ENCODE assay signal across 23 cellular contexts in genomic region chr2:201024518-201024917, GRCh38. TPM values are rescaled to one million over a fixed set of nuclear protein-coding genes. Genes with fewer than 3 reads are reported as not detected.
DNase-seq lines count a peak whose midpoint lies in the region; ATAC-seq, FAIRE-seq and TF ChIP-seq lines count a peak whose summit lies in the region.
"Had no signal": no experiment of that assay in that cellular context is flagged by ENCODE, and none has a peak within 500 bp of the region (broad histone marks: within the 10 kb centered on the region; RNA-seq: fewer than 3 reads in every experiment).

No MANE protein-coding gene starts in this region.

- no peaks in the 10 kb centered on the region for H3F3A ChIP-seq in PC-3 (ENCODE audit: low read length, unreplicated experiment)

- FAIRE-seq in GM12891 (lab: Jason Lieb, UNC) (peak; percentile 35), GM19239 (lab: Jason Lieb, UNC) (peak; percentile 28)
- FAIRE-seq: A204.1, D721Med, G401.6, GM18507 had no signal

- H3K36me3 ChIP-seq in transverse colon (peaks cover 0 to 9% (median 0%) of the 10 kb centered on the region in 4 donors), PC-3 (ENCODE audit: low read depth, low read length) (0 out of 2 replicates have a peak, but pooled peaks cover 8% of the 10 kb centered on the region)
- H3K36me3 ChIP-seq: BE2C had no signal

- H3K9me3 ChIP-seq in transverse colon (no peaks in the 10 kb centered on the region), PC-3 (ENCODE audit: low read length) (no peaks in the 10 kb centered on the region)
- H3K9me3 ChIP-seq: BE2C, Caco-2 had no signal

- TF ChIP-seq EP300 in transverse colon (IDR thresholded peaks at IDR 0.05; ENCODE audit: low read depth), result no peak

- peaks cover 0 to 3% of the 10 kb centered on the region in 2 donors for H3K9me3 Mint-ChIP-seq in stimulated activated naive B cell treated with anti-CD40 and anti-IgM and Interleukin-4, amounts not matched to agents 10 μg/mL and 1 μg/mL and 100 μg/mL, for 72 hours
- H3K9me3 Mint-ChIP-seq: CD8-positive, alpha-beta T cell had no signal

- no peak for TF ChIP-seq POLR2A in GM12891 (IDR thresholded peaks at IDR 0.05; ENCODE audit: low read depth, low read length)
- no peak for TF ChIP-seq POLR2A in transverse colon (IDR thresholded peaks at IDR 0.05)

- H3K36me3 Mint-ChIP-seq in stimulated activated naive B cell treated with anti-CD40 and anti-IgM and Interleukin-4, amounts not matched to agents 10 μg/mL and 1 μg/mL and 100 μg/mL, for 72 hours, result peaks cover 25 to 52% of the 10 kb centered on the region in 2 donors

- no peak overlapping the region for H3K4me2 ChIP-seq in PC-3 (ENCODE audit: low read length)
- H3K4me2 ChIP-seq: BLaER1 had no signal

- no peak for TF ChIP-seq CTCF in transverse colon (IDR thresholded peaks at IDR 0.05)
- TF ChIP-seq CTCF in PC-3 (conservative IDR thresholded peaks at IDR 0.05; ENCODE audit: low read depth, low read length), result no peak

- DNase-seq in GM12891 (ENCODE audit: insufficient read length, low spot score) (no peak), GM19239 (ENCODE audit: insufficient read length, low spot score) (no peak), left colon (no peak), transverse colon (no peak), PC-3 (no peak)
- no peak for DNase-seq in stimulated activated naive B cell treated with anti-CD40 and anti-IgM and Interleukin-4, amounts not matched to agents 10 μg/mL and 1 μg/mL and 100 μg/mL, for 72 hours
- DNase-seq: 8988T; ACHN; BE2C; C1 segment of cervical spinal cord; Caco-2; Calu3; CD4-positive, alpha-beta T cell; CD8-positive, alpha-beta T cell; DMS79 treated with DMSO at 0.1 percent for 48 hours; GF-D8 had no signal

- BruUV-seq in PC-3 (replicated peaks; lab: Mats Ljungman, UMichigan), result no TSS peak

- POLR2A ChIA-PET in PC-3 (lab: Charles Lee; ENCODE audit: unreplicated experiment), result interaction anchor here (0.6 kb wide), 1 partner anchor 80 kb away, joined by 3 read pairs; no protein-coding TSS in a partner anchor

- 0 out of 2 replicates have a peak, but pooled peaks cover 7% of the 10 kb centered on the region for H3K79me2 ChIP-seq in PC-3 (ENCODE audit: low read length)

- no peaks in the 10 kb centered on the region for H4K20me1 ChIP-seq in PC-3 (ENCODE audit: low read length)
- H4K20me1 ChIP-seq: BLaER1 had no signal

- CTCF ChIA-PET in PC-3 (lab: Charles Lee), result no interaction called here

- intact Hi-C loops in left colon (cut with DNase I, micrococcal nuclease), result no loop called here
- intact Hi-C loops in transverse colon (cut with DNase I; ENCODE audit: low total_unique reads), result no loop called here
- intact Hi-C loops in PC-3 (cut with micrococcal nuclease), result no loop called here

- peak; percentile 90 for ATAC-seq in left colon
- ATAC-seq in stimulated activated naive B cell treated with anti-CD40 and anti-IgM and Interleukin-4, amounts not matched to agents 10 μg/mL and 1 μg/mL and 100 μg/mL, for 72 hours (replicated peaks), result no peak
- no peak for ATAC-seq in HG02870 (IDR thresholded peaks at IDR 0.05; ENCODE audit: unreplicated experiment)
- ATAC-seq in PC-3, result no peak
- ATAC-seq: CD8-positive, alpha-beta T cell had no signal

- H2AFZ ChIP-seq in PC-3 (ENCODE audit: low read length), result no peak overlapping the region

- H3K9me2 ChIP-seq in PC-3 (replicated peaks; ENCODE audit: low read length), result no peaks in the 10 kb centered on the region

- no peak overlapping the region for H3K9ac ChIP-seq in PC-3 (ENCODE audit: low read length)
- H3K9ac ChIP-seq: BLaER1 had no signal

- H3K4me3 ChIP-seq in transverse colon (no peak overlapping the region), PC-3 (ENCODE audit: low read length) (no peak overlapping the region)
- H3K4me3 ChIP-seq: BLaER1 had no signal

- H3K4me1 ChIP-seq in transverse colon, result peaks cover 0 to 39% (median 11%) of the 10 kb centered on the region in 4 donors
- no peaks in the 10 kb centered on the region for H3K4me1 ChIP-seq in PC-3 (ENCODE audit: insufficient read depth, low read length)
- H3K4me1 ChIP-seq: BE2C, BLaER1, Caco-2 had no signal

- no peak overlapping the region for H3K27ac Mint-ChIP-seq in stimulated activated naive B cell treated with anti-CD40 and anti-IgM and Interleukin-4, amounts not matched to agents 10 μg/mL and 1 μg/mL and 100 μg/mL, for 72 hours
- H3K27ac Mint-ChIP-seq: CD4-positive, alpha-beta T cell had no signal

- in situ Hi-C loops in transverse colon (cut with MboI; ENCODE audit: low pct_ligation_motif_present in 1 of 4, low pct_unique_long_range_greater_than_20kb in 1 of 4, low sequenced_read_pairs in 3 of 4), result no loop called here

- no peak overlapping the region for H3K4me3 Mint-ChIP-seq in stimulated activated naive B cell treated with anti-CD40 and anti-IgM and Interleukin-4, amounts not matched to agents 10 μg/mL and 1 μg/mL and 100 μg/mL, for 72 hours
- H3K4me3 Mint-ChIP-seq: CD14-positive monocyte; CD4-positive, alpha-beta T cell; CD8-positive, alpha-beta T cell had no signal

- peaks cover 19 to 24% of the 10 kb centered on the region in 2 donors for H3K4me1 Mint-ChIP-seq in stimulated activated naive B cell treated with anti-CD40 and anti-IgM and Interleukin-4, amounts not matched to agents 10 μg/mL and 1 μg/mL and 100 μg/mL, for 72 hours

- peak overlapping the region; percentile 24 to 56 (median 52) for H3K27ac ChIP-seq in transverse colon
- H3K27ac ChIP-seq in PC-3 (ENCODE audit: low read length), result no peak overlapping the region
- H3K27ac ChIP-seq: BLaER1 had no signal

- no peaks in the 10 kb centered on the region for H3K27me3 Mint-ChIP-seq in stimulated activated naive B cell treated with anti-CD40 and anti-IgM and Interleukin-4, amounts not matched to agents 10 μg/mL and 1 μg/mL and 100 μg/mL, for 72 hours
- H3K27me3 Mint-ChIP-seq: CD4-positive, alpha-beta T cell had no signal

- H3K27me3 ChIP-seq in transverse colon (no peaks in the 10 kb centered on the region), PC-3 (ENCODE audit: low read length) (no peaks in the 10 kb centered on the region)
- H3K27me3 ChIP-seq: BE2C, BLaER1 had no signal

TF ChIP-seq in GM12891, 5 proteins besides CTCF, POLR2A, EP300 and RAD21:
- TF ChIP-seq PAX5 (IDR thresholded peaks at IDR 0.05; ENCODE audit: insufficient read depth, low read length, severe bottlenecking), result no peak
- TF ChIP-seq TAF1 (IDR thresholded peaks at IDR 0.05; ENCODE audit: low read depth, low read length), result no peak
- TF ChIP-seq SPI1 (IDR thresholded peaks at IDR 0.05; ENCODE audit: low read depth, low read length), result no peak
- TF ChIP-seq POU2F2 (IDR thresholded peaks at IDR 0.05; ENCODE audit: low read depth, low read length), result no peak
- TF ChIP-seq POLR2AphosphoS5 (IDR thresholded peaks at IDR 0.05; ENCODE audit: low read depth, low read length), result no peak

RNA-seq across cellular contexts. Expression of gene HYCC2, which starts 47.0 kb away (rescaled TPM):
- polyA plus RNA-seq in GM12891 (2012; ENCODE audit: low read depth, missing spikeins), result 3.0 TPM
- total RNA-seq in left colon (10 to 100 TPM; 45.0 to 46.2 TPM), transverse colon (100 to 1,000 TPM in 1 of 4 donors, 10 to 100 TPM in 3; 23.9 to 104 (median 35.8) TPM), PC-3 (2014; rRNA removed) (3.6 and 5.5 TPM in 2 replicates)

RNA-seq across cellular contexts. Expression of gene NDUFB3, which starts 47.3 kb away (rescaled TPM):
- 149 TPM for polyA plus RNA-seq in GM12891 (2012; ENCODE audit: low read depth, missing spikeins)
- 100 to 1,000 TPM; 152 to 153 TPM for total RNA-seq in left colon
- total RNA-seq in transverse colon, result 100 to 1,000 TPM in 1 of 4 donors, 10 to 100 TPM in 1, 1 to 10 TPM in 2; 2.2 to 111 (median 44.9) TPM
- total RNA-seq in PC-3 (2014; rRNA removed), result 154 and 176 TPM in 2 replicates
